Comparison of ENCODE assay signal across 30 cellular contexts in the genomic region with DNA sequence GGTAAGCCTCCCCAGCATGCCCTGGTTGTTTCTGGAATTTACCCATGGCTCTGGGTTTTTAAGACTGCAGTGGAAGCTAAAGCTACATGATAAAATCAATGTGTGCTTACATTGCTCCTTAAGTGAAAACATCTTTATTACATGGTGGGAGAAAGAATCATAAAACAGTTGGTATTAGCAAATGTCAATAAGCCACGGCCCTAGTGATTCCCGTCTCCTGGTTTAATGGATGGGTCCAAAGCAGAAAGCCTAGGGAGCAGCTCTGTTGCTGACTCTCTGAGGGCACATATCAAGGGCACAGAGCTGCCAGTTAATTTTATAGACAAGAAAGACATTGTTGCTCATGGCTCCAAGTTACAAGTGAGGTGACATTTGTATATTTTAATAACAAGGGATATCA.
"Had no signal": no experiment of that assay in that cellular context is flagged by ENCODE, and none has a peak within 500 bp of the region (broad histone marks: within the 10 kb centered on the region; RNA-seq: fewer than 3 reads in every experiment).

No MANE protein-coding gene starts in this region.

- ATAC-seq: activated CD4-positive, alpha-beta T cell treated with anti-CD3 and anti-CD28 coated beads for 36 hours; activated CD4-positive, CD25-positive, alpha-beta regulatory T cell treated with anti-CD3 and anti-CD28 coated beads, Interleukin-2, amount 50 U/mL, for 24 hours; activated CD8-positive, alpha-beta memory T cell treated with anti-CD3 and anti-CD28 coated beads, Interleukin-2, amount 10 ng/mL, durations not matched to agents 7 days and 5 days; activated CD8-positive, alpha-beta T cell treated with anti-CD3 and anti-CD28 coated beads, Interleukin-2, amount 10 ng/mL, durations not matched to agents 7 days and 5 days; activated naive CD8-positive, alpha-beta T cell treated with anti-CD3 and anti-CD28 coated beads, Interleukin-2, amount 50 U/mL, for 24 hours; WTC11 had no signal

- H3K36me3 ChIP-seq: ascending aorta, cardiac muscle cell, WERI-Rb-1 had no signal

- H3K4me1 ChIP-seq: ascending aorta had no signal

- H3K4me3 ChIP-seq: ascending aorta, cardiac muscle cell had no signal

- H3K9me3 ChIP-seq: ascending aorta had no signal

- H3K27ac ChIP-seq: ascending aorta, cardiac muscle cell, WERI-Rb-1 had no signal

- DNase-seq: activated CD4-positive, alpha-beta memory T cell treated with anti-CD3 and anti-CD28 coated beads, Interleukin-2, amount 10 ng/mL, durations not matched to agents 7 days and 5 days; activated CD4-positive, alpha-beta T cell treated with anti-CD3 and anti-CD28 coated beads for 1 hour; activated CD4-positive, alpha-beta T cell treated with anti-CD3 and anti-CD28 coated beads for 36 hours; activated CD4-positive, alpha-beta T cell treated with anti-CD3 and anti-CD28 coated beads for 48 hours; activated CD4-positive, alpha-beta T cell treated with anti-CD3 and anti-CD28 coated beads, Interleukin-2, amount 10 ng/mL, durations not matched to agents 7 days and 5 days; activated CD4-positive, alpha-beta T cell treated with anti-CD3 and anti-CD28 coated beads, Interleukin-2, amount 50 U/mL, for 48 hours; activated CD4-positive, CD25-positive, alpha-beta regulatory T cell; activated CD8-positive, alpha-beta memory T cell treated with anti-CD3 and anti-CD28 coated beads for 24 hours; activated CD8-positive, alpha-beta memory T cell treated with anti-CD3 and anti-CD28 coated beads, Interleukin-2, amount 10 ng/mL, durations not matched to agents 7 days and 5 days; activated CD8-positive, alpha-beta memory T cell treated with anti-CD3 and anti-CD28 coated beads, Interleukin-2, amount 50 U/mL, for 48 hours; activated CD8-positive, alpha-beta T cell treated with anti-CD3 and anti-CD28 coated beads, Interleukin-2, amount 10 ng/mL, durations not matched to agents 7 days and 5 days; activated effector memory CD4-positive, alpha-beta T cell treated with Interleukin-2 at 50 U/mL for 16 hours; activated gamma-delta T cell; activated naive CD4-positive, alpha-beta T cell treated with anti-CD3 and anti-CD28 coated beads, Interleukin-2, amount 10 ng/mL, durations not matched to agents 7 days and 5 days; activated naive CD4-positive, alpha-beta T cell treated with Interleukin-2 at 50 U/mL for 16 hours; activated naive CD8-positive, alpha-beta T cell treated with anti-CD3 and anti-CD28 coated beads, Interleukin-2, amount 10 ng/mL, durations not matched to agents 7 days and 5 days; activated naive CD8-positive, alpha-beta T cell treated with anti-CD3 and anti-CD28 coated beads, Interleukin-2, amount 50 U/mL, for 24 hours; activated T-cell treated with anti-CD3 and anti-CD28 coated beads, Interleukin-2, amount 50 U/mL, for 24 hours; activated T-cell treated with anti-CD3 and anti-CD28 coated beads, Interleukin-2, amount 50 U/mL, for 48 hours; amygdala; anterior cingulate cortex; caudate nucleus; cerebellar nuclear complex; T-helper 2 cell; T-helper 9 cell; WERI-Rb-1 had no signal
